Comparison of ENCODE assay signal across 1 cellular context in the genomic region with DNA sequence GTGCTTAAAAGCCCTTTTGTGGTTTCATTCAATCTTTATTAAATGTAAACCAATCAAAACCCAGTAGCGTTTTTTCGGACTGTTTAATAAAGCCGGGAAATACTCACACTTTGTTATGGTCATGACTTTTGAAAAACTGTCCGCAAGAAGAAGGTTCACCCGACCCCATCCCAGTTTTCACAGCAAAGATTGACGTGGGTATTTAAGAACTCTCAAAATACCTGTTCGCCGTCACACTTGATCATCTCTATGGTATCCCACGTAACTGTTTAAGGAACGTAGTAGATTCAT.
TF ChIP-seq lines count a peak whose summit lies in the region.

No MANE protein-coding gene starts in this region.

TF ChIP-seq in GM23338, 12 proteins besides CTCF, POLR2A, EP300 and RAD21:
- TF ChIP-seq ZNF114 (CRISPR knock-in tag; IDR thresholded peaks at IDR 0.05), result no peak
- TF ChIP-seq, protein P1, sequence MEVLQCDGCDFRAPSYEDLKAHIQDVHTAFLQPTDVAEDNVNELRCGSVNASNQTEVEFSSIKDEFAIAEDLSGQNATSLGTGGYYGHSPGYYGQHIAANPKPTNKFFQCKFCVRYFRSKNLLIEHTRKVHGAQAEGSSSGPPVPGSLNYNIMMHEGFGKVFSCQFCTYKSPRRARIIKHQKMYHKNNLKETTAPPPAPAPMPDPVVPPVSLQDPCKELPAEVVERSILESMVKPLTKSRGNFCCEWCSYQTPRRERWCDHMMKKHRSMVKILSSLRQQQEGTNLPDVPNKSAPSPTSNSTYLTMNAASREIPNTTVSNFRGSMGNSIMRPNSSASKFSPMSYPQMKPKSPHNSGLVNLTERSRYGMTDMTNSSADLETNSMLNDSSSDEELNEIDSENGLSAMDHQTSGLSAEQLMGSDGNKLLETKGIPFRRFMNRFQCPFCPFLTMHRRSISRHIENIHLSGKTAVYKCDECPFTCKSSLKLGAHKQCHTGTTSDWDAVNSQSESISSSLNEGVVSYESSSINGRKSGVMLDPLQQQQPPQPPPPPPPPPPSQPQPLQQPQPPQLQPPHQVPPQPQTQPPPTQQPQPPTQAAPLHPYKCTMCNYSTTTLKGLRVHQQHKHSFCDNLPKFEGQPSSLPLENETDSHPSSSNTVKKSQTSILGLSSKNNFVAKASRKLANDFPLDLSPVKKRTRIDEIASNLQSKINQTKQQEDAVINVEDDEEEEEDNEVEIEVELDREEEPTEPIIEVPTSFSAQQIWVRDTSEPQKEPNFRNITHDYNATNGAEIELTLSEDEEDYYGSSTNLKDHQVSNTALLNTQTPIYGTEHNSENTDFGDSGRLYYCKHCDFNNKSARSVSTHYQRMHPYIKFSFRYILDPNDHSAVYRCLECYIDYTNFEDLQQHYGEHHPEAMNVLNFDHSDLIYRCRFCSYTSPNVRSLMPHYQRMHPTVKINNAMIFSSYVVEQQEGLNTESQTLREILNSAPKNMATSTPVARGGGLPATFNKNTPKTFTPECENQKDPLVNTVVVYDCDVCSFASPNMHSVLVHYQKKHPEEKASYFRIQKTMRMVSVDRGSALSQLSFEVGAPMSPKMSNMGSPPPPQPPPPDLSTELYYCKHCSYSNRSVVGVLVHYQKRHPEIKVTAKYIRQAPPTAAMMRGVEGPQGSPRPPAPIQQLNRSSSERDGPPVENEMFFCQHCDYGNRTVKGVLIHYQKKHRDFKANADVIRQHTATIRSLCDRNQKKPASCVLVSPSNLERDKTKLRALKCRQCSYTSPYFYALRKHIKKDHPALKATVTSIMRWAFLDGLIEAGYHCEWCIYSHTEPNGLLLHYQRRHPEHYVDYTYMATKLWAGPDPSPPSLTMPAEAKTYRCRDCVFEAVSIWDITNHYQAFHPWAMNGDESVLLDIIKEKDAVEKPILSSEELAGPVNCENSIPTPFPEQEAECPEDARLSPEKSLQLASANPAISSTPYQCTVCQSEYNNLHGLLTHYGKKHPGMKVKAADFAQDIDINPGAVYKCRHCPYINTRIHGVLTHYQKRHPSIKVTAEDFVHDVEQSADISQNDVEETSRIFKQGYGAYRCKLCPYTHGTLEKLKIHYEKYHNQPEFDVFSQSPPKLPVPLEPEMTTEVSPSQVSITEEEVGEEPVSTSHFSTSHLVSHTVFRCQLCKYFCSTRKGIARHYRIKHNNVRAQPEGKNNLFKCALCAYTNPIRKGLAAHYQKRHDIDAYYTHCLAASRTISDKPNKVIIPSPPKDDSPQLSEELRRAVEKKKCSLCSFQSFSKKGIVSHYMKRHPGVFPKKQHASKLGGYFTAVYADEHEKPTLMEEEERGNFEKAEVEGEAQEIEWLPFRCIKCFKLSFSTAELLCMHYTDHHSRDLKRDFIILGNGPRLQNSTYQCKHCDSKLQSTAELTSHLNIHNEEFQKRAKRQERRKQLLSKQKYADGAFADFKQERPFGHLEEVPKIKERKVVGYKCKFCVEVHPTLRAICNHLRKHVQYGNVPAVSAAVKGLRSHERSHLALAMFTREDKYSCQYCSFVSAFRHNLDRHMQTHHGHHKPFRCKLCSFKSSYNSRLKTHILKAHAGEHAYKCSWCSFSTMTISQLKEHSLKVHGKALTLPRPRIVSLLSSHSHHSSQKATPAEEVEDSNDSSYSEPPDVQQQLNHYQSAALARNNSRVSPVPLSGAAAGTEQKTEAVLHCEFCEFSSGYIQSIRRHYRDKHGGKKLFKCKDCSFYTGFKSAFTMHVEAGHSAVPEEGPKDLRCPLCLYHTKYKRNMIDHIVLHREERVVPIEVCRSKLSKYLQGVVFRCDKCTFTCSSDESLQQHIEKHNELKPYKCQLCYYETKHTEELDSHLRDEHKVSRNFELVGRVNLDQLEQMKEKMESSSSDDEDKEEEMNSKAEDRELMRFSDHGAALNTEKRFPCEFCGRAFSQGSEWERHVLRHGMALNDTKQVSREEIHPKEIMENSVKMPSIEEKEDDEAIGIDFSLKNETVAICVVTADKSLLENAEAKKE (CRISPR knock-in tag; IDR thresholded peaks at IDR 0.05), result no peak
- no peak for TF ChIP-seq ZNF331 (CRISPR knock-in tag; IDR thresholded peaks at IDR 0.05; ENCODE audit: low read depth)
- TF ChIP-seq, protein P2, sequence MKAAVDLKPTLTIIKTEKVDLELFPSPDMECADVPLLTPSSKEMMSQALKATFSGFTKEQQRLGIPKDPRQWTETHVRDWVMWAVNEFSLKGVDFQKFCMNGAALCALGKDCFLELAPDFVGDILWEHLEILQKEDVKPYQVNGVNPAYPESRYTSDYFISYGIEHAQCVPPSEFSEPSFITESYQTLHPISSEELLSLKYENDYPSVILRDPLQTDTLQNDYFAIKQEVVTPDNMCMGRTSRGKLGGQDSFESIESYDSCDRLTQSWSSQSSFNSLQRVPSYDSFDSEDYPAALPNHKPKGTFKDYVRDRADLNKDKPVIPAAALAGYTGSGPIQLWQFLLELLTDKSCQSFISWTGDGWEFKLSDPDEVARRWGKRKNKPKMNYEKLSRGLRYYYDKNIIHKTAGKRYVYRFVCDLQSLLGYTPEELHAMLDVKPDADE (IDR thresholded peaks at IDR 0.05), result no peak
- TF ChIP-seq POLR2AphosphoS5 (IDR thresholded peaks at IDR 0.05; ENCODE audit: low read depth), result no peak
- TF ChIP-seq, protein P3, sequence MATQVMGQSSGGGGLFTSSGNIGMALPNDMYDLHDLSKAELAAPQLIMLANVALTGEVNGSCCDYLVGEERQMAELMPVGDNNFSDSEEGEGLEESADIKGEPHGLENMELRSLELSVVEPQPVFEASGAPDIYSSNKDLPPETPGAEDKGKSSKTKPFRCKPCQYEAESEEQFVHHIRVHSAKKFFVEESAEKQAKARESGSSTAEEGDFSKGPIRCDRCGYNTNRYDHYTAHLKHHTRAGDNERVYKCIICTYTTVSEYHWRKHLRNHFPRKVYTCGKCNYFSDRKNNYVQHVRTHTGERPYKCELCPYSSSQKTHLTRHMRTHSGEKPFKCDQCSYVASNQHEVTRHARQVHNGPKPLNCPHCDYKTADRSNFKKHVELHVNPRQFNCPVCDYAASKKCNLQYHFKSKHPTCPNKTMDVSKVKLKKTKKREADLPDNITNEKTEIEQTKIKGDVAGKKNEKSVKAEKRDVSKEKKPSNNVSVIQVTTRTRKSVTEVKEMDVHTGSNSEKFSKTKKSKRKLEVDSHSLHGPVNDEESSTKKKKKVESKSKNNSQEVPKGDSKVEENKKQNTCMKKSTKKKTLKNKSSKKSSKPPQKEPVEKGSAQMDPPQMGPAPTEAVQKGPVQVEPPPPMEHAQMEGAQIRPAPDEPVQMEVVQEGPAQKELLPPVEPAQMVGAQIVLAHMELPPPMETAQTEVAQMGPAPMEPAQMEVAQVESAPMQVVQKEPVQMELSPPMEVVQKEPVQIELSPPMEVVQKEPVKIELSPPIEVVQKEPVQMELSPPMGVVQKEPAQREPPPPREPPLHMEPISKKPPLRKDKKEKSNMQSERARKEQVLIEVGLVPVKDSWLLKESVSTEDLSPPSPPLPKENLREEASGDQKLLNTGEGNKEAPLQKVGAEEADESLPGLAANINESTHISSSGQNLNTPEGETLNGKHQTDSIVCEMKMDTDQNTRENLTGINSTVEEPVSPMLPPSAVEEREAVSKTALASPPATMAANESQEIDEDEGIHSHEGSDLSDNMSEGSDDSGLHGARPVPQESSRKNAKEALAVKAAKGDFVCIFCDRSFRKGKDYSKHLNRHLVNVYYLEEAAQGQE (IDR thresholded peaks at IDR 0.05; ENCODE audit: unreplicated experiment), result no peak
- no peak for TF ChIP-seq CREB1 (CRISPR knock-in tag; IDR thresholded peaks at IDR 0.05; ENCODE audit: low read depth)
- TF ChIP-seq JUNB (IDR thresholded peaks at IDR 0.05; ENCODE audit: unreplicated experiment), result no peak
TF ChIP-seq in GM23338: peak in this region for 0.
